ENCODE assay signal across 15 cellular contexts in the genomic region with DNA sequence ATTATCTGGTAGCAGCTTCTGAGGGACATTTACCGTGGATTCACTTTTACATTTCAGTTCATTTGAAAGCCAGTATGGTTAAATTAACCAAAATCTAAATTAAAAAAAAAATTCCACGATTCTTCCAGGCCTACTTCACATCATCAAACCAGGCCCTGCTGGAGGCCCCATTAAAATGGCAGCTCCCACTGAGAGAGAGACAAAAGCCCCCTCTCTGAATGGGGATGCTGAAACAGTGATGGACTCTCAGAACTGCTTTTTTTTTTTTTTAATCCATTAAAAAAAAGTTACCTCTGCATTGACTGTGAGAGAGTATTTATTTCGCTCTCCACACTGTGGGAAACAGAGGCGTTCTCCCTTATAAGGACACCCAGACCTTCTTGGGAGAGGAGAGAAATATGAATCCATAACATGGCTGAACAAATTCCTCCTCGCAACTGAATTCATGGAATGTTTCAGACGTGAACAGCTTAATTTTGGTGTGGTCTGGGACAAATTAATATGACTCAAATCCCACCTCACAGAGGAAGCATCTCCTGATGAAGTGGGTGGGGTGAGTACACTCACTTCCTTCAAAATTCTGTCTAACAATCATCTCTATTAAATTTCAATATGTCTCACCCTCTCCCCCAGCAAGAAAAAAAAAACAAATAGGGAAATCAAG.
DNase-seq lines count a peak whose midpoint lies in the region; ATAC-seq, FAIRE-seq and TF ChIP-seq lines count a peak whose summit lies in the region.
"Had no signal": no experiment of that assay in that cellular context is flagged by ENCODE, and none has a peak within 500 bp of the region (broad histone marks: within the 10 kb centered on the region; RNA-seq: fewer than 3 reads in every experiment).

No MANE protein-coding gene starts in this region.

- TF ChIP-seq RAD21 in K562 (CRISPR knock-in tag; conservative IDR thresholded peaks at IDR 0.05 in 1 of 2, IDR thresholded peaks at IDR 0.05 in 1 of 2), result no peak

- CTCF ChIA-PET in A673 (lab: Charles Lee) (interaction anchor here (0.6 kb wide), 1 partner anchor 182 kb away, joined by 3 read pairs; no protein-coding TSS in a partner anchor), K562 (lab: Yijun Ruan, JAX; ENCODE audit: low intra/inter-chr PET ratio) (no interaction called here), Caco-2 (lab: Charles Lee) (interaction anchor here (0.6 kb wide), 1 partner anchor 516 kb away, joined by 3 read pairs; the partner anchor contains the start of genes PEX1 and RBM48)

- peaks cover 3% of the 10 kb centered on the region for H3K27me3 Mint-ChIP-seq in Caco-2 (ENCODE audit: insufficient read depth, unreplicated experiment)

- H3K27ac ChIP-seq in A673 (ENCODE audit: low read depth, low read length, poor library complexity, severe bottlenecking), result no peak overlapping the region
- H3K27ac ChIP-seq in K562 (ENCODE audit: extremely low read depth, low read depth, low read length), result no peak overlapping the region
- H3K27ac ChIP-seq: heart left ventricle, PC-9, thoracic aorta had no signal

- TF ChIP-seq EP300 in K562 (IDR thresholded peaks at IDR 0.05; ENCODE audit: low read length), result no peak

- DNase-seq in A673 (ENCODE audit: low spot score) (peak; percentile 61), HS-5 (ENCODE audit: low read depth) (peak; percentile 68), K562 (ENCODE audit: extremely low read depth in 1 of 4, low spot score in 3 of 4) (no peak), Caco-2 (no peak), ecto neural progenitor cell (ENCODE audit: low spot score) (no peak)
- DNase-seq in stimulated activated naive CD4-positive, alpha-beta T cell treated with Interleukin-2 at 50 U/mL for 16 hours (lab: John Stamatoyannopoulos, UW), result no peak
- DNase-seq: BE2C; central memory CD4-positive, alpha-beta T cell; NCI-H2081; stimulated activated CD4-positive, alpha-beta T cell treated with anti-CD3 and anti-CD28 coated beads, Interleukin-4, amount 100 ng/mL, for 1 hour had no signal

- 63% methylated on average over 6 of the region's 6 CpGs for WGBS in K562 (ENCODE audit: insufficient coverage, low coverage, missing lambda C conversion rate)

- intact Hi-C loops in A673 (cut with micrococcal nuclease; ENCODE audit: unreplicated experiment), result no loop called here
- intact Hi-C loops in K562 (cut with micrococcal nuclease), result loop anchor here (10.0 kb wide), 1 partner anchor 1159 kb away; the partner anchor contains the start of gene MTERF1
- intact Hi-C loops in Caco-2 (cut with micrococcal nuclease; ENCODE audit: unreplicated experiment), result no loop called here

- H3K27me3 ChIP-seq in A673 (replicated peaks; ENCODE audit: insufficient read depth, low read depth, low read length, poor library complexity) (no peaks in the 10 kb centered on the region), K562 (ENCODE audit: control insufficient read depth in 2 of 2, insufficient read depth in 2 of 2, low read length in 2 of 2) (no peaks in the 10 kb centered on the region), Caco-2 (replicated peaks; ENCODE audit: control insufficient read depth, insufficient read depth, low read length) (no peaks in the 10 kb centered on the region)
- H3K27me3 ChIP-seq: heart left ventricle had no signal

- FAIRE-seq in K562 (lab: Jason Lieb, UNC), result no peak

- BruUV-seq in A673 (replicated peaks; lab: Mats Ljungman, UMichigan), result no TSS peak
- BruUV-seq in K562 (replicated peaks; lab: Mats Ljungman, UMichigan), result no TSS peak
- BruUV-seq in Caco-2 (replicated peaks; lab: Mats Ljungman, UMichigan), result no TSS peak

- peak overlapping the region; percentile 30; the same call in 1 of the 2 replicates for H2AFZ ChIP-seq in K562 (ENCODE audit: low read depth, low read length)
- H2AFZ ChIP-seq: PC-9 had no signal

- H3K9me1 ChIP-seq in K562 (ENCODE audit: control insufficient read depth, insufficient read depth, low read length), result no peaks in the 10 kb centered on the region

- TF ChIP-seq CTCF in A673 (conservative IDR thresholded peaks at IDR 0.05; ENCODE audit: low read depth, low read length), result no peak
- no peak for TF ChIP-seq CTCF in K562 (IDR thresholded peaks at IDR 0.05 in 2 of 3, conservative IDR thresholded peaks at IDR 0.05 in 1 of 3; ENCODE audit: insufficient read depth in 2 of 3, low read depth in 1 of 3, low read length in 3 of 3)
- TF ChIP-seq CTCF in Caco-2 (IDR thresholded peaks at IDR 0.05; ENCODE audit: insufficient read depth in 1 of 2, low read depth in 1 of 2, low read length in 1 of 2, severe bottlenecking in 1 of 2, unreplicated experiment in 1 of 2), result no peak

- in situ Hi-C loops in K562 (cut with MboI), result no loop called here

- H3K36me3 ChIP-seq in A673 (ENCODE audit: insufficient read depth, low read length, poor library complexity, severe bottlenecking) (no peaks in the 10 kb centered on the region), K562 (ENCODE audit: control insufficient read depth, insufficient read depth, low read length) (no peaks in the 10 kb centered on the region; the same call in 2 of the 3 replicates), Caco-2 (ENCODE audit: control insufficient read depth, insufficient read depth, low read length) (no peaks in the 10 kb centered on the region)
- H3K36me3 ChIP-seq: BE2C, heart left ventricle, thoracic aorta had no signal

- H4K20me1 ChIP-seq in K562 (replicated peaks; ENCODE audit: control insufficient read depth, insufficient read depth, low read length), result no peaks in the 10 kb centered on the region

- H3K9me3 ChIP-seq in A673 (ENCODE audit: low read depth, low read length, poor library complexity, severe bottlenecking) (no peaks in the 10 kb centered on the region), K562 (replicated peaks; ENCODE audit: control insufficient read depth, insufficient read depth, low read depth, low read length) (no peaks in the 10 kb centered on the region), iPS-18c (ENCODE audit: control insufficient read depth, insufficient read depth, low read length) (no peaks in the 10 kb centered on the region), Caco-2 (no peaks in the 10 kb centered on the region; the same call in 1 of the 2 replicates)
- H3K9me3 ChIP-seq: BE2C, heart left ventricle, thoracic aorta had no signal

- H3K4me3 ChIP-seq in A673 (ENCODE audit: low read depth, low read length, poor library complexity, severe bottlenecking) (no peak overlapping the region), K562 (no peak overlapping the region), iPS-18c (ENCODE audit: insufficient read depth, low read depth, low read length) (peak overlapping the region; percentile 49), Caco-2 (ENCODE audit: low read depth, low read length) (no peak overlapping the region)
- H3K4me3 ChIP-seq: PC-9 had no signal

- H3K9ac ChIP-seq in K562 (ENCODE audit: insufficient read depth in 1 of 2, low read depth in 2 of 2, low read length in 2 of 2), result no peak overlapping the region

- no peak overlapping the region for H3K27ac Mint-ChIP-seq in Caco-2 (ENCODE audit: unreplicated experiment)

- no peak for TF ChIP-seq POLR2A in K562 (conservative IDR thresholded peaks at IDR 0.05)

- ATAC-seq in K562, result no peak
- no peak for ATAC-seq in GM18861 (IDR thresholded peaks at IDR 0.05; ENCODE audit: unreplicated experiment)

- H3K4me1 ChIP-seq in A673 (ENCODE audit: insufficient read depth, low read length, poor library complexity, severe bottlenecking) (peaks cover 4% of the 10 kb centered on the region), K562 (replicated peaks in 1 of 2; ENCODE audit: control insufficient read depth in 2 of 2, insufficient read depth in 2 of 2, low read length in 2 of 2) (peaks cover 19 to 21% of the 10 kb centered on the region in 2 experiments), Caco-2 (no peaks in the 10 kb centered on the region)
- H3K4me1 ChIP-seq: BE2C had no signal

- H3K4me2 ChIP-seq in K562 (ENCODE audit: insufficient read depth, low read length), result no peak overlapping the region

- no peaks in the 10 kb centered on the region for H3K9me3 Mint-ChIP-seq in Caco-2 (ENCODE audit: unreplicated experiment)

- POLR2A ChIA-PET in A673 (lab: Charles Lee; ENCODE audit: low non-redundant PET) (no interaction called here), K562 (lab: Yijun Ruan, JAX) (interaction anchor here (0.8 to 1.4 kb wide), 2 partner anchors 9 to 432 kb away, joined by 3 to 4 read pairs; no protein-coding TSS in a partner anchor), Caco-2 (lab: Charles Lee) (no interaction called here)

- H3K79me2 ChIP-seq in K562 (ENCODE audit: control insufficient read depth, insufficient read depth, low read length), result no peaks in the 10 kb centered on the region

- H3K4me1 Mint-ChIP-seq in Caco-2 (ENCODE audit: low read depth, unreplicated experiment), result no peaks in the 10 kb centered on the region

- no peak overlapping the region for H3K4me3 Mint-ChIP-seq in Caco-2 (ENCODE audit: unreplicated experiment)

- H3K36me3 Mint-ChIP-seq in Caco-2 (ENCODE audit: insufficient read depth, unreplicated experiment), result no peaks in the 10 kb centered on the region

TF ChIP-seq in K562, 482 proteins besides CTCF, POLR2A, EP300 and RAD21 (continues in another document):
- TF ChIP-seq SIX5 (IDR thresholded peaks at IDR 0.05; ENCODE audit: borderline replicate concordance in 1 of 2, insufficient read depth in 1 of 2, low read depth in 1 of 2, low read length in 2 of 2) (no peak), ZNF655 (CRISPR knock-in tag; IDR thresholded peaks at IDR 0.05) (no peak), HNRNPL (IDR thresholded peaks at IDR 0.05; ENCODE audit: low read depth, low read length) (no peak)

Comparison
In these comparisons a context has a peak if more than half of its experiments do, and no peak if none do; other contexts are left out.
1. DNase-seq: peak in A673 (single experiment) and HS-5 (single experiment); none in K562 (0 of 4), Caco-2 (0 of 2), ecto neural progenitor cell (single experiment) and stimulated activated naive CD4-positive, alpha-beta T cell treated with Interleukin-2 at 50 U/mL for 16 hours (single experiment).